In the genomic region with DNA sequence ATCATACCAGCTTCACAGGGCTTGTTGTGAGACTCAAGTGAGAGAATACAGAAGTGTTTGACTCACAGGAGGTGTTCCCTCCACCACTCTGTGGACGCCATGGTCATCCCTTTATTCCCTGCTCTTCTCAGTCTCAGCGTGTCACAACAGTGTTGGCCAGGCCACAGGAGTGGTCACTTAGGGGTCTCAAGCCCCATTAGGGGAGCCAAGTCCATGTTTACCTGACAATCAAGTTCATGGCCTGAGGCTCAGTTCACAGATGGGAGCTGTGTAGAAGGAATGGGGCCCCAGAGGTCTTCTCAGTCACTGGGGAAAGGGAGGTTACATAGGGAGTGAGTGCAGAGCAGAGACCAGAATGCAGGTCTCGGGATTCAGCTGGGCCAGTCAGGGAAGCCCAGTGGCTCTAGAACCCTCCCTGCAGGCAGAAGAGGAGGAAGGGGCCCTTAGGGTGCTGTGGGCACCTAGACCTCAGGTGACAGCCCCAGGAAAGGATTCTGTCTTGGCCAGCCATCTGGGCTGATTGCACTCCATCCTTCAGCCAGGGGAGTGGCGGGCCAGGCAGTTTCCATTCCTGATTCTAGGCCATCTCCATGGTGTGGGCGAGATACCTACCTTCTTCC, we compare ENCODE assay signal across 10 cellular contexts. TPM values are rescaled to one million over a fixed set of nuclear protein-coding genes. Genes with fewer than 3 reads are reported as not detected.
A peak's percentile ranks its signal among the peaks of the same experiment; 100 is the strongest.
DNase-seq lines count a peak whose midpoint lies in the region; ATAC-seq, FAIRE-seq and TF ChIP-seq lines count a peak whose summit lies in the region.
"Had no signal": no experiment of that assay in that cellular context is flagged by ENCODE, and none has a peak within 500 bp of the region (broad histone marks: within the 10 kb centered on the region; RNA-seq: fewer than 3 reads in every experiment).

No MANE protein-coding gene starts in this region.

- H3K4me3 Mint-ChIP-seq in CD14-positive monocyte: no peak overlapping the region

- H3K4me1 Mint-ChIP-seq in CD14-positive monocyte: peaks cover 26% of the 10 kb centered on the region

- no CpG with 5 or more reads among the region's 5 CpGs for WGBS in trophoblast cell (ENCODE audit: extremely low coverage, insufficient coverage, insufficient read length)

- no peaks in the 10 kb centered on the region for H3K9me1 ChIP-seq in endothelial cell of umbilical vein (replicated peaks; ENCODE audit: control insufficient read depth, extremely low read depth, insufficient read depth, low read length)

- peaks cover 16 to 17% of the 10 kb centered on the region in 2 donors for H3K36me3 Mint-ChIP-seq in CD14-positive monocyte

- H3K9me3 Mint-ChIP-seq in CD14-positive monocyte: peaks cover 0 to 2% (median 0%) of the 10 kb centered on the region in 7 donors

- no peak overlapping the region for H3K18ac ChIP-seq in trophoblast cell (ENCODE audit: low read length)

- CTCF ChIA-PET in endothelial cell of umbilical vein (lab: Charles Lee): interaction anchor here (0.9 to 3.3 kb wide), 3 partner anchors 9 to 41 kb away, joined by 3 to 12 read pairs (median 3); partner anchors contain the start of gene CENPT

- no peak overlapping the region for H2BK12ac ChIP-seq in trophoblast cell (ENCODE audit: low read length)

- H3K14ac ChIP-seq in trophoblast cell (ENCODE audit: low read length): no peak overlapping the region

- TF ChIP-seq CTCF in CD14-positive monocyte (IDR thresholded peaks at IDR 0.05) (no peak), endothelial cell of umbilical vein (IDR thresholded peaks at IDR 0.05; ENCODE audit: extremely low read depth in 1 of 2, insufficient read depth in 1 of 2, low read depth in 1 of 2, low read length in 2 of 2) (no peak)

- no peak overlapping the region for H2AFZ ChIP-seq in endothelial cell of umbilical vein (ENCODE audit: low read depth, low read length)
- H2AFZ ChIP-seq in trophoblast cell (ENCODE audit: insufficient read depth, low read length, poor library complexity): no peak overlapping the region

- no TSS peak for BruUV-seq in endothelial cell of umbilical vein (replicated peaks; lab: Mats Ljungman, UMichigan)

- no peak overlapping the region for H4K8ac ChIP-seq in trophoblast cell (ENCODE audit: low read depth, low read length)

- DNase-seq in CD14-positive monocyte (ENCODE audit: low spot score) (no peak), NCI-H69 (lab: John Stamatoyannopoulos, UW) (peak; percentile 32), endothelial cell of umbilical vein (ENCODE audit: low read depth, low spot score) (no peak), trophoblast cell (peak; percentile 43 to 51), NCI-H446 treated with DMSO at 0.1 percent for 48 hours (lab: John Stamatoyannopoulos, UW) (no peak), NCI-H2196 (lab: John Stamatoyannopoulos, UW; ENCODE audit: unreplicated experiment) (no peak)

- H3K27me3 ChIP-seq in endothelial cell of umbilical vein (ENCODE audit: control insufficient read depth in 2 of 2, insufficient read depth in 2 of 2, low read length in 2 of 2) (no peaks in the 10 kb centered on the region), trophoblast cell (ENCODE audit: insufficient read depth, low read length) (no peaks in the 10 kb centered on the region)
- H3K27me3 ChIP-seq: testis had no signal

- peaks cover 92% of the 10 kb centered on the region for H3K79me2 ChIP-seq in endothelial cell of umbilical vein (ENCODE audit: control insufficient read depth, insufficient read depth, low read length)
- H3K79me2 ChIP-seq in trophoblast cell (ENCODE audit: control insufficient read depth, insufficient read depth, low read length, poor library complexity): peaks cover 46% of the 10 kb centered on the region

- peak overlapping the region; percentile 35 for H3K4ac ChIP-seq in trophoblast cell (ENCODE audit: low read depth, low read length)

- peak overlapping the region in 6 of 7 donors; percentile 68 to 92 (median 88) for H3K27ac Mint-ChIP-seq in CD14-positive monocyte

- no peaks in the 10 kb centered on the region for H4K20me1 ChIP-seq in endothelial cell of umbilical vein (replicated peaks; ENCODE audit: control insufficient read depth, extremely low read depth, insufficient read depth, low read length)

- H3K36me3 ChIP-seq in endothelial cell of umbilical vein (ENCODE audit: control insufficient read depth in 2 of 2, extremely low read depth in 1 of 2, insufficient read depth in 2 of 2, low read length in 2 of 2) (peaks cover 0 to 16% of the 10 kb centered on the region in 2 experiments), trophoblast cell (ENCODE audit: control insufficient read depth in 1 of 2, insufficient read depth in 2 of 2, low read length in 2 of 2) (peaks cover 32 to 33% of the 10 kb centered on the region in 2 experiments)

- H3K9me3 ChIP-seq in endothelial cell of umbilical vein (replicated peaks; ENCODE audit: control insufficient read depth, insufficient read depth, low read length) (no peaks in the 10 kb centered on the region), trophoblast cell (ENCODE audit: insufficient read depth, low read depth, low read length) (no peaks in the 10 kb centered on the region)
- H3K9me3 ChIP-seq: testis had no signal

- POLR2A ChIA-PET in endothelial cell of umbilical vein (lab: Charles Lee): no interaction called here

- H3K4me2 ChIP-seq in endothelial cell of umbilical vein (ENCODE audit: insufficient read depth, low read length) (no peak overlapping the region), trophoblast cell (ENCODE audit: low read length) (no peak overlapping the region)

- no peak overlapping the region for H4K12ac ChIP-seq in trophoblast cell (ENCODE audit: low read depth, low read length)

- H2BK120ac ChIP-seq in trophoblast cell (ENCODE audit: insufficient read depth, low read length, poor library complexity): no peak overlapping the region

- H2AK5ac ChIP-seq in trophoblast cell (ENCODE audit: low read length): no peak overlapping the region

- no peak overlapping the region for H2BK5ac ChIP-seq in trophoblast cell (ENCODE audit: low read depth, low read length, poor library complexity)

- ATAC-seq in GM21528 (IDR thresholded peaks at IDR 0.05; ENCODE audit: low FRiP score, unreplicated experiment) (no peak), GM18502 (IDR thresholded peaks at IDR 0.05; ENCODE audit: poor library complexity, unreplicated experiment) (no peak)

- H3K23ac ChIP-seq in trophoblast cell (ENCODE audit: low read length): no peak overlapping the region

- H4K91ac ChIP-seq in trophoblast cell (ENCODE audit: low read depth, low read length): no peak overlapping the region

- no peak for FAIRE-seq in endothelial cell of umbilical vein (lab: Jason Lieb, UNC)
- FAIRE-seq: GM18507 had no signal

- intact Hi-C loops in CD14-positive monocyte (cut with micrococcal nuclease): no loop called here
- intact Hi-C loops in endothelial cell of umbilical vein (cut with micrococcal nuclease): no loop called here

- peak overlapping the region; percentile 56 for H3K27ac ChIP-seq in endothelial cell of umbilical vein (ENCODE audit: insufficient read depth, low read depth, low read length)
- H3K27ac ChIP-seq in trophoblast cell (ENCODE audit: low read depth, low read length): peak overlapping the region; percentile 7

- no peaks in the 10 kb centered on the region for H3K79me1 ChIP-seq in trophoblast cell (ENCODE audit: low read length)

- no peak for TF ChIP-seq POLR2A in endothelial cell of umbilical vein (IDR thresholded peaks at IDR 0.05; ENCODE audit: low read depth, low read length)

- no peak overlapping the region for H3K9ac ChIP-seq in endothelial cell of umbilical vein (replicated peaks; ENCODE audit: extremely low read depth, insufficient read depth, low read length)
- H3K9ac ChIP-seq in trophoblast cell (ENCODE audit: low read length): no peak overlapping the region

- H3K4me1 ChIP-seq in endothelial cell of umbilical vein (ENCODE audit: control insufficient read depth, extremely low read depth, insufficient read depth, low read length) (peaks cover 9% of the 10 kb centered on the region), trophoblast cell (ENCODE audit: control insufficient read depth in 1 of 2, insufficient read depth in 2 of 2, low read length in 2 of 2) (peaks cover 21 to 32% of the 10 kb centered on the region in 2 experiments)

- H3K27me3 Mint-ChIP-seq in CD14-positive monocyte (ENCODE audit: low read depth in 3 of 3): no peaks in the 10 kb centered on the region

- dilution Hi-C loops in endothelial cell of umbilical vein (cut with MboI; ENCODE audit: extremely low pct_ligation_motif_present, low sequenced_read_pairs): no loop called here

- no peak overlapping the region for H3K4me3 ChIP-seq in endothelial cell of umbilical vein (replicated peaks in 1 of 3; ENCODE audit: insufficient read depth in 1 of 3, low read depth in 1 of 3, low read length in 3 of 3)
- no peak overlapping the region for H3K4me3 ChIP-seq in trophoblast cell (ENCODE audit: low read depth, low read length)
- H3K4me3 ChIP-seq: testis had no signal

RNA-seq across cellular contexts. Expression of gene CENPT, which starts 9.5 kb away (rescaled TPM):
- 10 to 100 TPM in 1 of 2 donors, 1 to 10 TPM in 1; 8.3 to 12.4 TPM for polyA plus RNA-seq in CD14-positive monocyte
- total RNA-seq in endothelial cell of umbilical vein: 57.5 and 60.3 TPM in 2 replicates
- polyA plus RNA-seq in endothelial cell of umbilical vein: 61.3 and 70.3 TPM in 2 replicates
- polyA plus RNA-seq in endothelial cell of umbilical vein (2011; cell fraction: cytosol; rRNA removed): 29.6 and 37.1 TPM in 2 replicates
- polyA plus RNA-seq in endothelial cell of umbilical vein (2011; cell fraction: nucleus; rRNA removed): 432 and 495 TPM in 2 replicates
- 43.0 and 54.3 TPM in 2 replicates for polyA plus RNA-seq in endothelial cell of umbilical vein (2012)
- 28.7 and 40.5 TPM in 2 replicates for polyA minus RNA-seq in endothelial cell of umbilical vein
- polyA minus RNA-seq in endothelial cell of umbilical vein (2011; cell fraction: cytosol; rRNA and poly(A)+ RNA removed): 19.8 TPM
- 39.4 and 54.5 TPM in 2 replicates for polyA minus RNA-seq in endothelial cell of umbilical vein (2011; cell fraction: nucleus; rRNA and poly(A)+ RNA removed)
- polyA plus RNA-seq in trophoblast cell (2013): 59.1 and 62.1 TPM in 2 replicates

RNA-seq across cellular contexts. Expression of gene NUTF2, which starts 10.3 kb away (rescaled TPM):
- 100 to 1,000 TPM in 1 of 2 donors, 10 to 100 TPM in 1; 90.3 to 104 TPM for polyA plus RNA-seq in CD14-positive monocyte
- total RNA-seq in endothelial cell of umbilical vein: 199 and 208 TPM in 2 replicates
- polyA plus RNA-seq in endothelial cell of umbilical vein: 273 and 425 TPM in 2 replicates
- 422 and 462 TPM in 2 replicates for polyA plus RNA-seq in endothelial cell of umbilical vein (2011; cell fraction: cytosol; rRNA removed)
- 203 and 229 TPM in 2 replicates for polyA plus RNA-seq in endothelial cell of umbilical vein (2011; cell fraction: nucleus; rRNA removed)
- 317 and 338 TPM in 2 replicates for polyA plus RNA-seq in endothelial cell of umbilical vein (2012)
- 350 and 402 TPM in 2 replicates for polyA minus RNA-seq in endothelial cell of umbilical vein
- 183 TPM for polyA minus RNA-seq in endothelial cell of umbilical vein (2011; cell fraction: cytosol; rRNA and poly(A)+ RNA removed)
- 67.7 and 85.7 TPM in 2 replicates for polyA minus RNA-seq in endothelial cell of umbilical vein (2011; cell fraction: nucleus; rRNA and poly(A)+ RNA removed)
- 401 and 408 TPM in 2 replicates for polyA plus RNA-seq in trophoblast cell (2013)

RNA-seq across cellular contexts. Expression of gene THAP11, which starts 14.9 kb away (rescaled TPM):
- polyA plus RNA-seq in CD14-positive monocyte (10 to 100 TPM; 52.5 to 84.2 TPM), endothelial cell of umbilical vein (25.9 and 27.5 TPM in 2 replicates)
- total RNA-seq in endothelial cell of umbilical vein: 22.6 and 24.0 TPM in 2 replicates
- 23.3 and 26.1 TPM in 2 replicates for polyA plus RNA-seq in endothelial cell of umbilical vein (2011; cell fraction: cytosol; rRNA removed)
- 9.1 and 9.6 TPM in 2 replicates for polyA plus RNA-seq in endothelial cell of umbilical vein (2011; cell fraction: nucleus; rRNA removed)
- polyA plus RNA-seq in endothelial cell of umbilical vein (2012): 19.6 and 20.1 TPM in 2 replicates
- 17.4 and 21.1 TPM in 2 replicates for polyA minus RNA-seq in endothelial cell of umbilical vein
- polyA minus RNA-seq in endothelial cell of umbilical vein (2011; cell fraction: cytosol; rRNA and poly(A)+ RNA removed): 32.5 TPM
- 3.2 and 4.6 TPM in 2 replicates for polyA minus RNA-seq in endothelial cell of umbilical vein (2011; cell fraction: nucleus; rRNA and poly(A)+ RNA removed)
- polyA plus RNA-seq in trophoblast cell (2013): 13.3 and 13.7 TPM in 2 replicates

RNA-seq across cellular contexts. Expression of gene EDC4, which starts 15.8 kb away (rescaled TPM):
- polyA plus RNA-seq in CD14-positive monocyte (10 to 100 TPM; 13.7 to 18.2 TPM), endothelial cell of umbilical vein (57.5 and 71.6 TPM in 2 replicates)
- 68.0 and 81.2 TPM in 2 replicates for total RNA-seq in endothelial cell of umbilical vein
- 42.6 and 43.8 TPM in 2 replicates for polyA plus RNA-seq in endothelial cell of umbilical vein (2011; cell fraction: cytosol; rRNA removed)
- polyA plus RNA-seq in endothelial cell of umbilical vein (2011; cell fraction: nucleus; rRNA removed): 202 and 256 TPM in 2 replicates
- 57.4 and 64.9 TPM in 2 replicates for polyA plus RNA-seq in endothelial cell of umbilical vein (2012)
- 72.0 and 105 TPM in 2 replicates for polyA minus RNA-seq in endothelial cell of umbilical vein
- polyA minus RNA-seq in endothelial cell of umbilical vein (2011; cell fraction: cytosol; rRNA and poly(A)+ RNA removed): 54.1 TPM
- polyA minus RNA-seq in endothelial cell of umbilical vein (2011; cell fraction: nucleus; rRNA and poly(A)+ RNA removed): 55.5 and 57.5 TPM in 2 replicates
- 39.0 and 39.6 TPM in 2 replicates for polyA plus RNA-seq in trophoblast cell (2013)

RNA-seq across cellular contexts. Expression of gene NRN1L, which starts 27.6 kb away (rescaled TPM):
- under 1 TPM in 1 of 2 donors, not detected in 1; 0.50 TPM for polyA plus RNA-seq in CD14-positive monocyte
- not detected in 2 replicates for total RNA-seq in endothelial cell of umbilical vein
- polyA plus RNA-seq in endothelial cell of umbilical vein: 0.37 and 1.0 TPM in 2 replicates
- 0.11 TPM in 1 of 2 replicates, not detected in the other for polyA plus RNA-seq in endothelial cell of umbilical vein (2011; cell fraction: cytosol; rRNA removed)
- 0.87 and 1.9 TPM in 2 replicates for polyA plus RNA-seq in endothelial cell of umbilical vein (2011; cell fraction: nucleus; rRNA removed)
- 0.36 and 0.44 TPM in 2 replicates for polyA plus RNA-seq in endothelial cell of umbilical vein (2012)
- polyA minus RNA-seq in endothelial cell of umbilical vein: 0.49 TPM in 1 of 2 replicates, not detected in the other
- polyA minus RNA-seq in endothelial cell of umbilical vein (2011; cell fraction: cytosol; rRNA and poly(A)+ RNA removed): not detected
- polyA minus RNA-seq in endothelial cell of umbilical vein (2011; cell fraction: nucleus; rRNA and poly(A)+ RNA removed): not detected in 2 replicates
- 3.8 and 4.2 TPM in 2 replicates for polyA plus RNA-seq in trophoblast cell (2013)

Comparison
In these comparisons a context has a peak if more than half of its experiments do, and no peak if none do; other contexts are left out.
1. DNase-seq: peak in NCI-H69 (single experiment) and trophoblast cell (2 of 2); none in CD14-positive monocyte (single experiment), endothelial cell of umbilical vein (single experiment), NCI-H446 treated with DMSO at 0.1 percent for 48 hours (single experiment) and NCI-H2196 (single experiment).